Comparison of ENCODE assay signal across 20 cellular contexts in genomic region chr2:6785511-6785910, GRCh38.
DNase-seq lines count a peak whose midpoint lies in the region; ATAC-seq and TF ChIP-seq lines count a peak whose summit lies in the region.
"Had no signal": no experiment of that assay in that cellular context is flagged by ENCODE, and none has a peak within 500 bp of the region (broad histone marks: within the 10 kb centered on the region; RNA-seq: fewer than 3 reads in every experiment).

No MANE protein-coding gene starts in this region.

- no peak overlapping the region for H3K4me3 Mint-ChIP-seq in nephron progenitor cell
- H3K4me3 Mint-ChIP-seq: CD14-positive monocyte; CD4-positive, alpha-beta T cell; CD8-positive, alpha-beta memory T cell; GM23338; HFFc6 had no signal

- no peak overlapping the region for H4K91ac ChIP-seq in mesenchymal stem cell (ENCODE audit: low read length)

- H3K4me2 ChIP-seq in mesenchymal stem cell (ENCODE audit: low read length, poor library complexity, severe bottlenecking): no peak overlapping the region
- H3K4me2 ChIP-seq: A549, GM23338 had no signal

- H2AK5ac ChIP-seq in mesenchymal stem cell (ENCODE audit: low read length, severe bottlenecking): no peak overlapping the region

- H2BK120ac ChIP-seq in mesenchymal stem cell (ENCODE audit: low read depth, low read length): no peak overlapping the region

- no peak for TF ChIP-seq CTCF in nephron progenitor cell (IDR thresholded peaks at IDR 0.05)

- H4K8ac ChIP-seq in mesenchymal stem cell (ENCODE audit: low read length): no peak overlapping the region

- H3K27me3 ChIP-seq in mesenchymal stem cell (ENCODE audit: control insufficient read depth in 1 of 2, insufficient read depth in 1 of 2, low read length in 2 of 2) (peaks cover 0 to 3% of the 10 kb centered on the region in 2 experiments), right cardiac atrium (ENCODE audit: control insufficient read depth, insufficient read depth) (no peaks in the 10 kb centered on the region)
- H3K27me3 ChIP-seq: BE2C; BLaER1 treated with 17β-estradiol and CSF1 and Interleukin-3, amounts not matched to agents 10 nM and 100 nM had no signal

- intact Hi-C loops in right cardiac atrium (cut with DNase I): no loop called here

- H3K9ac ChIP-seq in mesenchymal stem cell (ENCODE audit: low read length): no peak overlapping the region
- H3K9ac ChIP-seq: BLaER1 treated with 17β-estradiol and CSF1 and Interleukin-3, amounts not matched to agents 10 nM and 100 nM had no signal

- H3K4me1 ChIP-seq in mesenchymal stem cell (ENCODE audit: control insufficient read depth, insufficient read depth, low read depth, low read length) (peaks cover 3% of the 10 kb centered on the region), right cardiac atrium (ENCODE audit: control insufficient read depth, insufficient read depth, low read length) (peaks cover 2% of the 10 kb centered on the region)
- H3K4me1 ChIP-seq: A549, BE2C, HAP-1 had no signal

- H3K4me1 Mint-ChIP-seq in nephron progenitor cell: no peaks in the 10 kb centered on the region
- H3K4me1 Mint-ChIP-seq: GM23338 had no signal

- no peaks in the 10 kb centered on the region for H3K36me3 ChIP-seq in mesenchymal stem cell (ENCODE audit: control insufficient read depth in 1 of 2, insufficient read depth in 2 of 2, low read depth in 1 of 2, low read length in 2 of 2)
- H3K36me3 ChIP-seq: BE2C; BLaER1 treated with 17β-estradiol and CSF1 and Interleukin-3, amounts not matched to agents 10 nM and 100 nM; HAP-1 had no signal

- no peaks in the 10 kb centered on the region for H3K36me3 Mint-ChIP-seq in nephron progenitor cell (ENCODE audit: low read depth)
- H3K36me3 Mint-ChIP-seq: CD14-positive monocyte; CD8-positive, alpha-beta memory T cell had no signal

- H3K27ac Mint-ChIP-seq in nephron progenitor cell: no peak overlapping the region
- H3K27ac Mint-ChIP-seq: CD4-positive, alpha-beta T cell; CD8-positive, alpha-beta memory T cell; GM23338; HFFc6 had no signal

- no peaks in the 10 kb centered on the region for H3K9me3 Mint-ChIP-seq in nephron progenitor cell
- H3K9me3 Mint-ChIP-seq: CD4-positive, alpha-beta T cell; CD8-positive, alpha-beta memory T cell had no signal

- H3K23ac ChIP-seq in mesenchymal stem cell (ENCODE audit: low read length in 2 of 2): no peak overlapping the region

- no peak overlapping the region for H2BK15ac ChIP-seq in mesenchymal stem cell (ENCODE audit: low read depth, poor library complexity, severe bottlenecking)

- no peaks in the 10 kb centered on the region for H3K79me1 ChIP-seq in mesenchymal stem cell (replicated peaks; ENCODE audit: low read length, poor library complexity, severe bottlenecking)

- no peak for ATAC-seq in GM21576 (IDR thresholded peaks at IDR 0.05; ENCODE audit: unreplicated experiment)
- no peak for ATAC-seq in right cardiac atrium
- ATAC-seq: A549, GM23338 had no signal

- H2BK12ac ChIP-seq in mesenchymal stem cell (ENCODE audit: low read length in 2 of 2): no peak overlapping the region

- H3K4me3 ChIP-seq in mesenchymal stem cell (ENCODE audit: insufficient read depth in 1 of 2, low read depth in 1 of 2, low read length in 2 of 2) (no peak overlapping the region), right cardiac atrium (ENCODE audit: low read length) (no peak overlapping the region)
- H3K4me3 ChIP-seq: A549; BLaER1 treated with 17β-estradiol and CSF1 and Interleukin-3, amounts not matched to agents 10 nM and 100 nM; GM23338; HAP-1 had no signal

- no peak overlapping the region for H3K18ac ChIP-seq in mesenchymal stem cell (ENCODE audit: low read depth in 1 of 2, low read length in 2 of 2)

- no peak overlapping the region for H3K14ac ChIP-seq in mesenchymal stem cell (ENCODE audit: low read length in 2 of 2)

- 93% methylated on average over 3 of the region's 4 CpGs for WGBS in mesenchymal stem cell
- WGBS in right cardiac atrium: 60% methylated on average over 4 of the region's 4 CpGs

- H3K27me3 Mint-ChIP-seq in nephron progenitor cell (ENCODE audit: low read depth, poor library complexity): peaks cover 14% of the 10 kb centered on the region

- H3K9me3 ChIP-seq in mesenchymal stem cell (ENCODE audit: control insufficient read depth, low read length) (no peaks in the 10 kb centered on the region), right cardiac atrium (ENCODE audit: control insufficient read depth, low read length) (no peaks in the 10 kb centered on the region)
- H3K9me3 ChIP-seq: A549, BE2C, HAP-1 had no signal

- no peak overlapping the region for H2BK5ac ChIP-seq in mesenchymal stem cell (ENCODE audit: low read depth, low read length, poor library complexity, severe bottlenecking)

- DNase-seq in HT1080 (ENCODE audit: low read depth) (peak; percentile 17), RPMI7951 (ENCODE audit: low read depth) (peak; percentile 35), mesenchymal stem cell (peak; percentile 24), nephron progenitor cell (no peak), right cardiac atrium (no peak)
- DNase-seq: 8988T; ACHN; AML-193; BE2C; CD4-positive, alpha-beta T cell; CD8-positive, alpha-beta memory T cell; DMS153; DND-41; HFFc6 had no signal

- no peak overlapping the region for H3K4ac ChIP-seq in mesenchymal stem cell (ENCODE audit: low read depth in 1 of 2, low read length in 2 of 2)

- no peak overlapping the region for H2AFZ ChIP-seq in mesenchymal stem cell (ENCODE audit: low read depth, low read length)
- H2AFZ ChIP-seq: GM23338 had no signal

- no peak overlapping the region for H3K27ac ChIP-seq in mesenchymal stem cell (ENCODE audit: low read length, poor library complexity, severe bottlenecking)
- H3K27ac ChIP-seq in right cardiac atrium (ENCODE audit: low read length): no peak overlapping the region
- H3K27ac ChIP-seq: A549; BLaER1 treated with 17β-estradiol and CSF1 and Interleukin-3, amounts not matched to agents 10 nM and 100 nM had no signal

Comparison
In these comparisons a context has a peak if more than half of its experiments do, and no peak if none do; other contexts are left out.
1. DNase-seq: peak in HT1080 (single experiment), RPMI7951 (single experiment) and mesenchymal stem cell (single experiment); none in nephron progenitor cell (single experiment) and right cardiac atrium (0 of 3).